ENCODE assay signal across 8 cellular contexts in genomic region chr19:1239796-1240737, GRCh38. TPM values are rescaled to one million over a fixed set of nuclear protein-coding genes. Genes with fewer than 3 reads are reported as not detected.
DNase-seq lines count a peak whose midpoint lies in the region; ATAC-seq and TF ChIP-seq lines count a peak whose summit lies in the region.

No MANE protein-coding gene starts in this region.

- TF ChIP-seq EP300 in stomach (IDR thresholded peaks at IDR 0.05): no peak

- H3K36me3 ChIP-seq in SJCRH30 (no peaks in the 10 kb centered on the region), neuron (ENCODE audit: insufficient read depth, low read length) (peaks cover 7% of the 10 kb centered on the region), stomach (peaks cover 0 to 7% (median 0%) of the 10 kb centered on the region in 4 donors)

- WGBS in stomach, 5 donors: 10 to 15% (median 12%) methylated on average over 47 to 84 of the region's 84 CpGs

- H3K9me3 ChIP-seq in SJCRH30 (replicated peaks): no peaks in the 10 kb centered on the region
- H3K9me3 ChIP-seq in neuron (ENCODE audit: low read length): no peaks in the 10 kb centered on the region
- H3K9me3 ChIP-seq in stomach: no peaks in the 10 kb centered on the region

- H3K27me3 ChIP-seq in SJCRH30: peaks cover 4% of the 10 kb centered on the region; the same call in 1 of the 2 replicates
- H3K27me3 ChIP-seq in foreskin keratinocyte: no peaks in the 10 kb centered on the region
- no peaks in the 10 kb centered on the region for H3K27me3 ChIP-seq in neuron (ENCODE audit: insufficient read depth, low read length)
- H3K27me3 ChIP-seq in stomach: peaks cover 0 to 33% (median 11%) of the 10 kb centered on the region in 3 donors

- no peak overlapping the region for H2AFZ ChIP-seq in neuron (ENCODE audit: low read depth, low read length)

- DNase-seq in A172 (ENCODE audit: low spot score): peak; percentile 70
- DNase-seq in SJCRH30: peak; percentile 87 to 92
- DNase-seq in activated gamma-delta T cell treated with Interleukin-2 at 50 U/mL for 16 hours: peak; percentile 93
- DNase-seq in foreskin keratinocyte: peak in 1 of 2 donors; percentile 56
- DNase-seq in stomach: peak; percentile 85

- H3K4me1 ChIP-seq in SJCRH30: peaks cover 8% of the 10 kb centered on the region; the same call in 1 of the 2 replicates
- peaks cover 3% of the 10 kb centered on the region for H3K4me1 ChIP-seq in foreskin keratinocyte
- H3K4me1 ChIP-seq in neuron (ENCODE audit: insufficient read depth, low read length): peaks cover 45% of the 10 kb centered on the region
- peaks cover 59 to 82% (median 82%) of the 10 kb centered on the region in 4 donors for H3K4me1 ChIP-seq in stomach

- intact Hi-C loops in stomach (cut with DNase I; ENCODE audit: low total_unique reads): no loop called here

- peak overlapping the region; percentile 57 for H3K4me3 ChIP-seq in SJCRH30
- H3K4me3 ChIP-seq in neuron (ENCODE audit: low read length): peak overlapping the region; percentile 31
- H3K4me3 ChIP-seq in stomach: peak overlapping the region; percentile 76 to 92 (median 84)

- no peak for TF ChIP-seq POLR2A in stomach (IDR thresholded peaks at IDR 0.05)

- no peak overlapping the region for H3K27ac ChIP-seq in SJCRH30
- no peak overlapping the region for H3K27ac ChIP-seq in foreskin keratinocyte
- peak overlapping the region; percentile 75 to 100 (median 90) for H3K27ac ChIP-seq in stomach

- ATAC-seq in GM18511 (IDR thresholded peaks at IDR 0.05; ENCODE audit: unreplicated experiment) (peak; percentile 44), foreskin keratinocyte (peak; percentile 54)

- TF ChIP-seq CTCF in LNCAP (IDR thresholded peaks at IDR 0.05) (peak; percentile 89), foreskin keratinocyte (conservative IDR thresholded peaks at IDR 0.05) (peak; percentile 98), stomach (IDR thresholded peaks at IDR 0.05) (peak in 5 of 7 experiments; percentile 30 to 96 (median 86))

RNA-seq across cellular contexts. Expression of gene ATP5F1D, which starts 1.5 kb away (rescaled TPM):
- 42.2 and 78.9 TPM in 2 replicates for total RNA-seq in A172 (2014; rRNA removed; shearing (Covaris generic))
- 25.5 and 32.2 TPM in 2 replicates for total RNA-seq in SJCRH30 (2014; rRNA removed; shearing (Covaris generic))
- total RNA-seq in foreskin keratinocyte (133 and 135 TPM in 2 replicates), stomach (100 to 1,000 TPM in 2 of 5 donors, 10 to 100 TPM in 3; 26.4 to 905 (median 37.9) TPM)
- polyA plus RNA-seq in foreskin keratinocyte (244 and 259 TPM in 2 replicates), stomach (100 to 1,000 TPM; 355 to 508 (median 358) TPM)

RNA-seq across cellular contexts. Expression of gene CBARP, which starts 2.3 kb away (rescaled TPM):
- 0.93 and 0.95 TPM in 2 replicates for total RNA-seq in A172 (2014; rRNA removed; shearing (Covaris generic))
- 1.2 and 1.9 TPM in 2 replicates for total RNA-seq in SJCRH30 (2014; rRNA removed; shearing (Covaris generic))
- total RNA-seq in foreskin keratinocyte (3.0 and 3.1 TPM in 2 replicates), stomach (1 to 10 TPM in 2 of 5 donors, not detected in 3; 1.3 to 8.9 TPM)
- polyA plus RNA-seq in foreskin keratinocyte (2.4 TPM in 2 replicates), stomach (under 1 TPM in 2 of 3 donors, not detected in 1; 0.19 to 0.28 TPM)

RNA-seq across cellular contexts. Expression of gene MIDN, which starts 8.3 kb away (rescaled TPM):
- total RNA-seq in A172 (2014; rRNA removed; shearing (Covaris generic)): 7.0 and 19.2 TPM in 2 replicates
- 9.1 TPM in 2 replicates for total RNA-seq in SJCRH30 (2014; rRNA removed; shearing (Covaris generic))
- total RNA-seq in foreskin keratinocyte: 21.3 and 24.4 TPM in 2 replicates
- 16.6 and 17.7 TPM in 2 replicates for polyA plus RNA-seq in foreskin keratinocyte
- 100 to 1,000 TPM in 1 of 5 donors, 10 to 100 TPM in 4; 31.6 to 118 (median 54.6) TPM for total RNA-seq in stomach
- polyA plus RNA-seq in stomach: 10 to 100 TPM; 17.0 to 29.2 (median 21.0) TPM

RNA-seq across cellular contexts. Expression of gene CIRBP, which starts 29.1 kb away (rescaled TPM):
- total RNA-seq in A172 (2014; rRNA removed; shearing (Covaris generic)): 124 and 266 TPM in 2 replicates
- 159 and 181 TPM in 2 replicates for total RNA-seq in SJCRH30 (2014; rRNA removed; shearing (Covaris generic))
- total RNA-seq in foreskin keratinocyte (95.4 and 99.9 TPM in 2 replicates), stomach (100 to 1,000 TPM; 250 to 520 (median 327) TPM)
- polyA plus RNA-seq in foreskin keratinocyte (128 and 129 TPM in 2 replicates), stomach (100 to 1,000 TPM; 307 to 686 (median 385) TPM)

RNA-seq across cellular contexts. Expression of gene STK11, which starts 34.5 kb away (rescaled TPM):
- total RNA-seq in A172 (2014; rRNA removed; shearing (Covaris generic)): 87.8 and 98.9 TPM in 2 replicates
- 40.4 and 43.6 TPM in 2 replicates for total RNA-seq in SJCRH30 (2014; rRNA removed; shearing (Covaris generic))
- total RNA-seq in foreskin keratinocyte: 64.9 and 66.1 TPM in 2 replicates
- 46.9 and 47.1 TPM in 2 replicates for polyA plus RNA-seq in foreskin keratinocyte
- 100 to 1,000 TPM in 1 of 5 donors, 10 to 100 TPM in 4; 55.1 to 368 (median 82.3) TPM for total RNA-seq in stomach
- 10 to 100 TPM; 43.1 to 65.3 (median 48.8) TPM for polyA plus RNA-seq in stomach

Comparison
In these comparisons a context has a peak if more than half of its experiments do, and no peak if none do; other contexts are left out.
1. H3K27ac ChIP-seq: peak in stomach (5 of 5); none in SJCRH30 (single experiment) and foreskin keratinocyte (single experiment).
2. H3K4me3 ChIP-seq: peak in every context shown above with its lines; median percentile 84 in stomach; 57 in SJCRH30; 31 in neuron.
3. Peak in every context shown above with its lines, with median percentiles within 50 percentile points of each other: CTCF ChIP-seq.